Comparison of ENCODE assay signal across 18 cellular contexts in genomic region chr5:3276891-3277290, GRCh38.
DNase-seq lines count a peak whose midpoint lies in the region; ATAC-seq and TF ChIP-seq lines count a peak whose summit lies in the region.
"Had no signal": no experiment of that assay in that cellular context is flagged by ENCODE, and none has a peak within 500 bp of the region (broad histone marks: within the 10 kb centered on the region; RNA-seq: fewer than 3 reads in every experiment).

No MANE protein-coding gene starts in this region.

- H3K27me3 ChIP-seq in GM23338 (ENCODE audit: insufficient read depth): no peaks in the 10 kb centered on the region

- H3K9me3 Mint-ChIP-seq in GM23338: peaks cover 7% of the 10 kb centered on the region; the same call in 2 of the 3 replicates
- peaks cover 2 to 8% of the 10 kb centered on the region in 2 donors for H3K9me3 Mint-ChIP-seq in stimulated activated naive B cell treated with anti-CD40 and anti-IgM and Interleukin-4, amounts not matched to agents 10 μg/mL and 1 μg/mL and 100 μg/mL, for 72 hours

- peak overlapping the region; percentile 32; the same call in 1 of the 2 replicates for H2AFZ ChIP-seq in GM23338

- H3K36me3 ChIP-seq in GM23338 (ENCODE audit: insufficient read depth): no peaks in the 10 kb centered on the region
- H3K36me3 ChIP-seq: HAP-1 had no signal

- peak; percentile 35 for ATAC-seq in GM23338
- ATAC-seq in stimulated activated naive B cell treated with anti-CD40 and anti-IgM and Interleukin-4, amounts not matched to agents 10 μg/mL and 1 μg/mL and 100 μg/mL, for 72 hours (replicated peaks): no peak

- TF ChIP-seq CTCF in GM23338 (conservative IDR thresholded peaks at IDR 0.05; ENCODE audit: low read depth in 2 of 2): no peak

- H4K20me1 ChIP-seq in GM23338 (replicated peaks; ENCODE audit: insufficient read depth): no peaks in the 10 kb centered on the region

- H3K4me2 ChIP-seq in GM23338: 0 out of 2 replicates have a peak overlapping the region, but pooled peaks have one; percentile 14

- DNase-seq in GM23338 (ENCODE audit: low spot score) (no peak), NCI-H526 (lab: John Stamatoyannopoulos, UW) (peak; percentile 74 to 86), islet precursor cell (peak; percentile 45), occipital lobe (lab: John Stamatoyannopoulos, UW) (no peak), DMS79 treated with DMSO at 0.1 percent for 48 hours (lab: John Stamatoyannopoulos, UW) (no peak), amniotic stem cell (lab: John Stamatoyannopoulos, UW) (no peak)
- no peak for DNase-seq in stimulated activated naive B cell treated with anti-CD40 and anti-IgM and Interleukin-4, amounts not matched to agents 10 μg/mL and 1 μg/mL and 100 μg/mL, for 72 hours
- DNase-seq: AML-193, COR-L47, DMS 273 treated with DMSO at 0.1 percent for 48 hours, KG1, MV-4-11, NCI-H187 treated with DMSO at 0.1 percent for 48 hours, NCI-H2171, NCI-H69, SHP77 had no signal

- no peak overlapping the region for H3K4me3 Mint-ChIP-seq in GM23338
- H3K4me3 Mint-ChIP-seq in stimulated activated naive B cell treated with anti-CD40 and anti-IgM and Interleukin-4, amounts not matched to agents 10 μg/mL and 1 μg/mL and 100 μg/mL, for 72 hours: no peak overlapping the region

- no peak overlapping the region for H3K27ac Mint-ChIP-seq in GM23338
- peak overlapping the region; percentile 31 for H3K27ac Mint-ChIP-seq in stimulated activated naive B cell treated with anti-CD40 and anti-IgM and Interleukin-4, amounts not matched to agents 10 μg/mL and 1 μg/mL and 100 μg/mL, for 72 hours

- peaks cover 17% of the 10 kb centered on the region for H3K27me3 Mint-ChIP-seq in GM23338 (ENCODE audit: insufficient read depth, low read depth, poor library complexity)
- H3K27me3 Mint-ChIP-seq in stimulated activated naive B cell treated with anti-CD40 and anti-IgM and Interleukin-4, amounts not matched to agents 10 μg/mL and 1 μg/mL and 100 μg/mL, for 72 hours: no peaks in the 10 kb centered on the region

- no peaks in the 10 kb centered on the region for H3F3A ChIP-seq in GM23338 (replicated peaks; ENCODE audit: low read depth)

- H3K79me2 ChIP-seq in GM23338 (replicated peaks; ENCODE audit: insufficient read depth): no peaks in the 10 kb centered on the region

- peaks cover 8% of the 10 kb centered on the region for H3K4me1 ChIP-seq in GM23338 (ENCODE audit: insufficient read depth)
- H3K4me1 ChIP-seq: HAP-1 had no signal

- no peaks in the 10 kb centered on the region for H3K9me2 ChIP-seq in GM23338 (ENCODE audit: insufficient read depth)

- H3K4me3 ChIP-seq in GM23338: no peak overlapping the region
- H3K4me3 ChIP-seq: HAP-1, SK-N-MC had no signal

- H3K4me1 Mint-ChIP-seq in GM23338: peaks cover 24% of the 10 kb centered on the region
- H3K4me1 Mint-ChIP-seq in stimulated activated naive B cell treated with anti-CD40 and anti-IgM and Interleukin-4, amounts not matched to agents 10 μg/mL and 1 μg/mL and 100 μg/mL, for 72 hours: peaks cover 0 to 2% of the 10 kb centered on the region in 2 donors

- H3K36me3 Mint-ChIP-seq in GM23338 (ENCODE audit: low read depth): no peaks in the 10 kb centered on the region; the same call in 2 of the 3 replicates
- no peaks in the 10 kb centered on the region for H3K36me3 Mint-ChIP-seq in stimulated activated naive B cell treated with anti-CD40 and anti-IgM and Interleukin-4, amounts not matched to agents 10 μg/mL and 1 μg/mL and 100 μg/mL, for 72 hours

- no peak overlapping the region for H3K27ac ChIP-seq in GM23338 (ENCODE audit: low read depth)
- H3K27ac ChIP-seq: SK-N-MC had no signal

TF ChIP-seq in GM23338, 12 proteins besides CTCF, POLR2A, EP300 and RAD21:
- TF ChIP-seq STAT1 (IDR thresholded peaks at IDR 0.05; ENCODE audit: unreplicated experiment) (no peak), JUNB (IDR thresholded peaks at IDR 0.05; ENCODE audit: unreplicated experiment) (no peak)

Comparison
In these comparisons a context has a peak if more than half of its experiments do, and no peak if none do; other contexts are left out.
1. DNase-seq: peak in NCI-H526 (2 of 2) and islet precursor cell (single experiment); none in GM23338 (single experiment), stimulated activated naive B cell treated with anti-CD40 and anti-IgM and Interleukin-4, amounts not matched to agents 10 μg/mL and 1 μg/mL and 100 μg/mL, for 72 hours (single experiment), occipital lobe (single experiment), DMS79 treated with DMSO at 0.1 percent for 48 hours (single experiment) and amniotic stem cell (single experiment).